In genomic region chr7:29345590-29345989, GRCh38 we compare ENCODE assay signal across 8 cellular contexts.
DNase-seq lines count a peak whose midpoint lies in the region; ATAC-seq and TF ChIP-seq lines count a peak whose summit lies in the region.

No MANE protein-coding gene starts in this region.

- H4K20me1 ChIP-seq in HCT116 (ENCODE audit: insufficient read depth) = no peaks in the 10 kb centered on the region

- in situ Hi-C loops in SK-MEL-5 (cut with HindIII; ENCODE audit: low pct_unique_long_range_greater_than_20kb, low sequenced_read_pairs) = no loop called here

- ATAC-seq in HCT116 (peak; percentile 65), GM18907 (IDR thresholded peaks at IDR 0.05; ENCODE audit: unreplicated experiment) (no peak)

- no peak overlapping the region for H3K4me2 ChIP-seq in HCT116 (ENCODE audit: low read length)

- POLR2A ChIA-PET in HCT116 (lab: Charles Lee) = no interaction called here

- no peaks in the 10 kb centered on the region for H3K9me2 ChIP-seq in HCT116 (ENCODE audit: insufficient read depth)

- H3K4me1 ChIP-seq in HCT116 (ENCODE audit: control insufficient read depth in 1 of 2, insufficient read depth in 2 of 2, low read length in 2 of 2) = peaks cover 0 to 8% of the 10 kb centered on the region in 2 experiments; a peak in 1 of 4 replicates

- no peaks in the 10 kb centered on the region for H3K36me3 ChIP-seq in HCT116 (ENCODE audit: control insufficient read depth in 1 of 2, insufficient read depth in 2 of 2, low read length in 2 of 2)

- no peaks in the 10 kb centered on the region for H3K9me3 ChIP-seq in HCT116 (ENCODE audit: control insufficient read depth in 1 of 2, insufficient read depth in 1 of 2, low read depth in 1 of 2, low read length in 2 of 2)

- no peaks in the 10 kb centered on the region for H3K27me3 ChIP-seq in HCT116 (ENCODE audit: insufficient read depth, low read length)

- no peak for TF ChIP-seq POLR2A in HCT116 (IDR thresholded peaks at IDR 0.05; ENCODE audit: borderline replicate concordance, extremely low read depth, insufficient read depth, insufficient read length)

- TF ChIP-seq RAD21 in HCT116 (IDR thresholded peaks at IDR 0.05; ENCODE audit: low read depth) = peak; percentile 70

- RAD21 ChIA-PET in HCT116 (lab: Charles Lee; ENCODE audit: low non-redundant PET in 1 of 2, low total read pairs in 2 of 2, uncharacterized antibody in 2 of 2, unreplicated experiment in 2 of 2) = interaction anchor here in 1 of 2 experiments (1.0 to 1.6 kb wide), 3 partner anchors 156 to 419 kb away, joined by 3 to 8 read pairs (median 6); no protein-coding TSS in a partner anchor

- BruUV-seq in HCT116 (replicated peaks; lab: Mats Ljungman, UMichigan) = no TSS peak

- no peak overlapping the region for H3K27ac ChIP-seq in HCT116 (ENCODE audit: low read depth, low read length)

- DNase-seq in Ammon's horn (ENCODE audit: low spot score) (peak; percentile 83), HCT116 (ENCODE audit: low read depth, low spot score) (peak; percentile 10), SK-MEL-5 (ENCODE audit: low read depth, low spot score) (peak; percentile 72), foreskin fibroblast (peak in 1 of 2 donors; percentile 30), renal cortical epithelial cell (ENCODE audit: low read depth) (peak; percentile 40), GM19238 (ENCODE audit: insufficient read length, low spot score) (no peak), DMS79 treated with DMSO at 0.1 percent for 48 hours (lab: John Stamatoyannopoulos, UW) (no peak)

- TF ChIP-seq CTCF in HCT116 (IDR thresholded peaks at IDR 0.05 in 2 of 3, conservative IDR thresholded peaks at IDR 0.05 in 1 of 3; ENCODE audit: borderline replicate concordance in 1 of 3, insufficient read depth in 1 of 3, low read depth in 2 of 3, low read length in 2 of 3) (peak; percentile 38 to 44 (median 43); a peak in 4 of 6 replicates), foreskin fibroblast (IDR thresholded peaks at IDR 0.05; ENCODE audit: low read depth, low read length) (peak; percentile 2)

- H3K9ac ChIP-seq in HCT116 (ENCODE audit: low read length) = no peak overlapping the region

- no peak overlapping the region for H2AFZ ChIP-seq in HCT116 (ENCODE audit: low read depth, low read length, poor library complexity, severe bottlenecking)

- intact Hi-C loops in HCT116 (cut with micrococcal nuclease) = loop anchor here (2.0 to 10.0 kb wide), 3 partner anchors 151 to 423 kb away; partner anchors contain the start of gene CHN2

- no peaks in the 10 kb centered on the region for H3K79me2 ChIP-seq in HCT116 (ENCODE audit: insufficient read depth, low read length)

- CTCF ChIA-PET in HCT116 (lab: Charles Lee) = interaction anchor here (1.0 to 2.3 kb wide), 8 partner anchors 63 to 423 kb away, joined by 3 to 22 read pairs (median 14); no protein-coding TSS in a partner anchor

- H3K4me3 ChIP-seq in HCT116 (replicated peaks in 1 of 2; ENCODE audit: low read depth in 1 of 2, low read length in 2 of 2) (no peak overlapping the region), foreskin fibroblast (ENCODE audit: low read depth in 1 of 2, low read length in 2 of 2) (no peak overlapping the region)

TF ChIP-seq in HCT116, 20 proteins besides CTCF, POLR2A, EP300 and RAD21:
- TF ChIP-seq EZH2 (IDR thresholded peaks at IDR 0.05) (no peak), ZNF274 (IDR thresholded peaks at IDR 0.05; ENCODE audit: low read depth, low read length) (no peak), MAX (IDR thresholded peaks at IDR 0.05) (no peak), YY1 (IDR thresholded peaks at IDR 0.05; ENCODE audit: extremely low read depth, insufficient replicate concordance, low read depth, low read length) (no peak), SIN3A (IDR thresholded peaks at IDR 0.05; ENCODE audit: low read depth) (no peak)

Comparison
In these comparisons a context has a peak if more than half of its experiments do, and no peak if none do; other contexts are left out.
1. DNase-seq: peak in Ammon's horn (single experiment), HCT116 (single experiment), SK-MEL-5 (single experiment) and renal cortical epithelial cell (single experiment); none in GM19238 (single experiment) and DMS79 treated with DMSO at 0.1 percent for 48 hours (single experiment).